In the genomic region with DNA sequence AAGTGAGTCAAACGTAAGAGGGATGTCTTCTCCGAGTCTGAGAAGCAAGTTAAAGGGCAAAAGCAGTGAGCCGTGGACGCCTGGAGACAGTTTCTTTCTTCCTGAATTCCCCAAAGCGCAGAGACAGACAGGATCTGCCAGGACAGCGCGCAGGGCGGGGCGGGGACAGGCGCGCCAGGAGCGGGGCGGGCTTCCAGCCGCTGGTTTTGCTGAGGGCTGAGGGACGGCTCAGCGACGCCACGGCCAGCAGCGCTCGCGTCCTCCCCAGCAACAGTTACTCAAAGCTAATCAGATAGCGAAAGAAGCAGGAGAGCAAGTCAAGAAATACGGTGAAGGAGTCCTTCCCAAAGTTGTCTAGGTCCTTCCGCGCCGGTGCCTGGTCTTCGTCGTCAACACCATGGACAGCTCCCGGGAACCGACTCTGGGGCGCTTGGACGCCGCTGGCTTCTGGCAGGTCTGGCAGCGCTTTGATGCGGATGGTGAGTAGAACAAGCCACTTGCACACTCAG, we compare ENCODE assay signal across 8 cellular contexts. TPM values are rescaled to one million over a fixed set of nuclear protein-coding genes. Genes with fewer than 3 reads are reported as not detected.
DNase-seq lines count a peak whose midpoint lies in the region; ATAC-seq and TF ChIP-seq lines count a peak whose summit lies in the region.

Gene SCGN (plus strand): TSS at position 209 of the 509 bp plus-strand sequence. CDS start 189 bp downstream, at position 398.

- H3K27ac ChIP-seq in iPS DF 6.9 (ENCODE audit: low read length) = no peak within 1 kb of the TSS

- no peak for TF ChIP-seq CTCF in astrocyte of the cerebellum (IDR thresholded peaks at IDR 0.05; ENCODE audit: low read depth, low read length, missing control alignments)

- no peaks in the 10 kb centered on the region for H3K36me3 ChIP-seq in iPS DF 6.9 (ENCODE audit: control insufficient read depth, insufficient read depth, low read length)

- ATAC-seq in HG03520 (IDR thresholded peaks at IDR 0.05; ENCODE audit: unreplicated experiment) = no peak

- no CpG with 5 or more reads among the region's 35 CpGs for WGBS in iPS DF 6.9 (ENCODE audit: insufficient coverage, insufficient read length)

- no peaks in the 10 kb centered on the region for H3K4me1 ChIP-seq in iPS DF 6.9 (ENCODE audit: control insufficient read depth, insufficient read depth, low read length)

- in situ Hi-C loops in astrocyte of the cerebellum (cut with HindIII; ENCODE audit: low sequenced_read_pairs) = no loop called here

- no peaks in the 10 kb centered on the region for H3K9me3 ChIP-seq in iPS DF 6.9 (ENCODE audit: control insufficient read depth, insufficient read depth, low read length)

- H3K27me3 ChIP-seq in iPS DF 6.9 (ENCODE audit: control insufficient read depth, insufficient read depth, low read length) = no peaks in the 10 kb centered on the region; the same call in 1 of the 2 replicates

- DNase-seq in NCI-H1417 (lab: John Stamatoyannopoulos, UW) (peak; percentile 27 to 59 (median 50)), NCI-H1417 treated with DMSO at 0.1 percent for 48 hours (lab: John Stamatoyannopoulos, UW) (no peak), astrocyte of the cerebellum (ENCODE audit: low read depth) (peak; percentile 42), iPS DF 6.9 (ENCODE audit: low read depth, low spot score) (peak; percentile 45), skeletal muscle cell (ENCODE audit: low read depth) (peak; percentile 21), inferior parietal cortex (ENCODE audit: extremely low spot score) (no peak)

- H3K4me3 ChIP-seq in astrocyte of the cerebellum (ENCODE audit: low read depth, low read length) (peak within 1 kb of the TSS; percentile 11), iPS DF 6.9 (ENCODE audit: low read length) (peak within 1 kb of the TSS; percentile 38; the same call in 1 of the 2 replicates), skeletal muscle cell (ENCODE audit: low read depth, low read length) (peak within 1 kb of the TSS; percentile 2)

TF ChIP-seq in PFSK-1, 5 proteins besides CTCF, POLR2A, EP300 and RAD21:
- TF ChIP-seq, protein P1, sequence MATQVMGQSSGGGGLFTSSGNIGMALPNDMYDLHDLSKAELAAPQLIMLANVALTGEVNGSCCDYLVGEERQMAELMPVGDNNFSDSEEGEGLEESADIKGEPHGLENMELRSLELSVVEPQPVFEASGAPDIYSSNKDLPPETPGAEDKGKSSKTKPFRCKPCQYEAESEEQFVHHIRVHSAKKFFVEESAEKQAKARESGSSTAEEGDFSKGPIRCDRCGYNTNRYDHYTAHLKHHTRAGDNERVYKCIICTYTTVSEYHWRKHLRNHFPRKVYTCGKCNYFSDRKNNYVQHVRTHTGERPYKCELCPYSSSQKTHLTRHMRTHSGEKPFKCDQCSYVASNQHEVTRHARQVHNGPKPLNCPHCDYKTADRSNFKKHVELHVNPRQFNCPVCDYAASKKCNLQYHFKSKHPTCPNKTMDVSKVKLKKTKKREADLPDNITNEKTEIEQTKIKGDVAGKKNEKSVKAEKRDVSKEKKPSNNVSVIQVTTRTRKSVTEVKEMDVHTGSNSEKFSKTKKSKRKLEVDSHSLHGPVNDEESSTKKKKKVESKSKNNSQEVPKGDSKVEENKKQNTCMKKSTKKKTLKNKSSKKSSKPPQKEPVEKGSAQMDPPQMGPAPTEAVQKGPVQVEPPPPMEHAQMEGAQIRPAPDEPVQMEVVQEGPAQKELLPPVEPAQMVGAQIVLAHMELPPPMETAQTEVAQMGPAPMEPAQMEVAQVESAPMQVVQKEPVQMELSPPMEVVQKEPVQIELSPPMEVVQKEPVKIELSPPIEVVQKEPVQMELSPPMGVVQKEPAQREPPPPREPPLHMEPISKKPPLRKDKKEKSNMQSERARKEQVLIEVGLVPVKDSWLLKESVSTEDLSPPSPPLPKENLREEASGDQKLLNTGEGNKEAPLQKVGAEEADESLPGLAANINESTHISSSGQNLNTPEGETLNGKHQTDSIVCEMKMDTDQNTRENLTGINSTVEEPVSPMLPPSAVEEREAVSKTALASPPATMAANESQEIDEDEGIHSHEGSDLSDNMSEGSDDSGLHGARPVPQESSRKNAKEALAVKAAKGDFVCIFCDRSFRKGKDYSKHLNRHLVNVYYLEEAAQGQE (IDR thresholded peaks at IDR 0.05; ENCODE audit: insufficient read depth in 1 of 2, low read depth in 2 of 2, low read length in 2 of 2) = peak; percentile 92 to 98
- TF ChIP-seq FOXP2 (optimal IDR thresholded peaks at IDR 0.05; ENCODE audit: borderline replicate concordance, extremely low read depth, extremely low read length, insufficient read depth) = no peak

RNA-seq across cellular contexts. Expression of gene SCGN, which starts in this region (rescaled TPM):
- polyA plus RNA-seq in PFSK-1 (2012; ENCODE audit: insufficient read length, low read depth) = not detected

Comparison
In these comparisons a context has a peak if more than half of its experiments do, and no peak if none do; other contexts are left out.
1. DNase-seq: peak in NCI-H1417 (3 of 3), astrocyte of the cerebellum (single experiment), iPS DF 6.9 (single experiment) and skeletal muscle cell (single experiment); none in NCI-H1417 treated with DMSO at 0.1 percent for 48 hours (single experiment) and inferior parietal cortex (single experiment).
2. Peak in every context shown above with its lines, with median percentiles within 50 percentile points of each other: H3K4me3 ChIP-seq.